8 cellular contexts compared by ENCODE assay signal in genomic region chr9:17063535-17064135, GRCh38.
DNase-seq lines count a peak whose midpoint lies in the region; TF ChIP-seq lines count a peak whose summit lies in the region.

No MANE protein-coding gene starts in this region.

- no peak overlapping the region for H2BK20ac ChIP-seq in H9 (ENCODE audit: low read depth, low read length, poor library complexity, severe bottlenecking)

- no peaks in the 10 kb centered on the region for H3K36me3 Mint-ChIP-seq in H9 (ENCODE audit: insufficient read depth in 1 of 3, low read depth in 3 of 3)
- H3K36me3 Mint-ChIP-seq in activated T-helper 1 cell treated with anti-CD3 and anti-CD28 coated beads, Interleukin-12 subunit alpha, Interleukin-12 subunit beta, Interleukin-2, Interleukin-4 antibody, amounts not matched to agents 30 ng/mL and 10 ng/mL and 1 ng/mL, durations not matched to agents 14 hours and 24 hours and 36 hours (ENCODE audit: low read depth) = no peaks in the 10 kb centered on the region

- H2AK5ac ChIP-seq in H9 (ENCODE audit: insufficient read length, low read length) = no peak overlapping the region
- no peak overlapping the region for H2AK5ac ChIP-seq in trophoblast cell (ENCODE audit: low read length)

- no peaks in the 10 kb centered on the region for H3K79me1 ChIP-seq in H9 (ENCODE audit: insufficient read depth, low read depth, low read length, poor library complexity, severe bottlenecking)
- H3K79me1 ChIP-seq in trophoblast cell (ENCODE audit: low read length) = no peaks in the 10 kb centered on the region

- no peaks in the 10 kb centered on the region for H4K20me1 ChIP-seq in H9 (ENCODE audit: control insufficient read depth, insufficient read depth, insufficient read length)

- H4K8ac ChIP-seq in H9 (replicated peaks; ENCODE audit: insufficient read length, low read depth, low read length) = no peak overlapping the region
- H4K8ac ChIP-seq in trophoblast cell (ENCODE audit: low read depth, low read length) = no peak overlapping the region

- TF ChIP-seq CTCF in GM12801 (IDR thresholded peaks at IDR 0.05; ENCODE audit: extremely low read depth, insufficient read length) = peak; percentile 45
- TF ChIP-seq CTCF in H9 (conservative IDR thresholded peaks at IDR 0.05) = peak; percentile 91
- TF ChIP-seq CTCF in foreskin fibroblast (IDR thresholded peaks at IDR 0.05; ENCODE audit: low read depth, low read length) = peak; percentile 84

- H4K91ac ChIP-seq in H9 (ENCODE audit: insufficient read length, low read depth, low read length) (no peak overlapping the region), trophoblast cell (ENCODE audit: low read depth, low read length) (no peak overlapping the region)

- H3K79me2 ChIP-seq in H9 (ENCODE audit: insufficient read depth, low read length) = no peaks in the 10 kb centered on the region
- no peaks in the 10 kb centered on the region for H3K79me2 ChIP-seq in trophoblast cell (ENCODE audit: control insufficient read depth, insufficient read depth, low read length, poor library complexity)

- H2BK120ac ChIP-seq in H9 (ENCODE audit: low read depth, low read length, poor library complexity, severe bottlenecking) = no peak overlapping the region
- H2BK120ac ChIP-seq in trophoblast cell (ENCODE audit: insufficient read depth, low read length, poor library complexity) = no peak overlapping the region

- H4K5ac ChIP-seq in H9 (ENCODE audit: insufficient read length, low read depth, low read length) = no peak overlapping the region

- H3K4me3 Mint-ChIP-seq in H9 = no peak overlapping the region
- no peak overlapping the region for H3K4me3 Mint-ChIP-seq in activated T-helper 1 cell treated with anti-CD3 and anti-CD28 coated beads, Interleukin-12 subunit alpha, Interleukin-12 subunit beta, Interleukin-2, Interleukin-4 antibody, amounts not matched to agents 30 ng/mL and 10 ng/mL and 1 ng/mL, durations not matched to agents 14 hours and 24 hours and 36 hours

- H3K4me2 ChIP-seq in H9 (ENCODE audit: insufficient read depth, insufficient read length, low read length) = no peak overlapping the region
- H3K4me2 ChIP-seq in trophoblast cell (ENCODE audit: low read length) = no peak overlapping the region

- H3K27ac ChIP-seq in H9 (ENCODE audit: insufficient read length, low read depth, low read length) (no peak overlapping the region), trophoblast cell (ENCODE audit: low read depth, low read length) (no peak overlapping the region)

- no peak overlapping the region for H3T11ph ChIP-seq in H9 (ENCODE audit: low read length)

- H2AFZ ChIP-seq in H9 (ENCODE audit: low read length) (no peak overlapping the region), trophoblast cell (ENCODE audit: insufficient read depth, low read length, poor library complexity) (no peak overlapping the region)

- H3K4ac ChIP-seq in H9 (ENCODE audit: low read depth, low read length) (no peak overlapping the region), trophoblast cell (ENCODE audit: low read depth, low read length) (no peak overlapping the region)

- H3K9ac ChIP-seq in H9 (ENCODE audit: extremely low read depth, insufficient read length, low read length) (no peak overlapping the region), trophoblast cell (ENCODE audit: low read length) (no peak overlapping the region)

- H3K23ac ChIP-seq in H9 (ENCODE audit: insufficient read length, low read depth, low read length) (no peak overlapping the region), trophoblast cell (ENCODE audit: low read length) (no peak overlapping the region)

- H3K18ac ChIP-seq in H9 (ENCODE audit: insufficient read length, low read depth, low read length) (no peak overlapping the region), trophoblast cell (ENCODE audit: low read length) (no peak overlapping the region)

- H3K4me1 ChIP-seq in H9 (ENCODE audit: insufficient read depth, low read length) (no peaks in the 10 kb centered on the region), trophoblast cell (ENCODE audit: control insufficient read depth in 1 of 2, insufficient read depth in 2 of 2, low read length in 2 of 2) (no peaks in the 10 kb centered on the region)

- H2BK12ac ChIP-seq in H9 (ENCODE audit: insufficient read length, low read depth, low read length) (no peak overlapping the region), trophoblast cell (ENCODE audit: low read length) (no peak overlapping the region)

- no peak overlapping the region for H3K56ac ChIP-seq in H9 (ENCODE audit: insufficient read length, low read depth, low read length)

- H3K14ac ChIP-seq in H9 (ENCODE audit: insufficient read depth, low read length) (no peak overlapping the region), trophoblast cell (ENCODE audit: low read length) (no peak overlapping the region)

- no CpG with 5 or more reads among the region's 2 CpGs for WGBS in H9 (ENCODE audit: extremely low coverage, insufficient read length, low lambda C conversion rate)
- no CpG with 5 or more reads among the region's 2 CpGs for WGBS in trophoblast cell (ENCODE audit: extremely low coverage, insufficient coverage, insufficient read length)

- DNase-seq in H9 (peak; percentile 42), MG63 (peak; percentile 37), SK-MEL-5 (ENCODE audit: low read depth, low spot score) (peak; percentile 81), foreskin fibroblast (peak; percentile 33 to 69), trophoblast cell (peak; percentile 21 to 81)
- DNase-seq in activated T-helper 1 cell treated with anti-CD3 and anti-CD28 coated beads, Interleukin-12 subunit alpha, Interleukin-12 subunit beta, Interleukin-2, Interleukin-4 antibody, amounts not matched to agents 30 ng/mL and 10 ng/mL and 1 ng/mL, durations not matched to agents 14 hours and 24 hours and 36 hours (ENCODE audit: low spot score) = no peak
- no peak for DNase-seq in central memory CD4-positive, alpha-beta T cell

- H3K27ac Mint-ChIP-seq in H9 = no peak overlapping the region
- H3K27ac Mint-ChIP-seq in activated T-helper 1 cell treated with anti-CD3 and anti-CD28 coated beads, Interleukin-12 subunit alpha, Interleukin-12 subunit beta, Interleukin-2, Interleukin-4 antibody, amounts not matched to agents 30 ng/mL and 10 ng/mL and 1 ng/mL, durations not matched to agents 14 hours and 24 hours and 36 hours = no peak overlapping the region

- H2BK15ac ChIP-seq in H9 (ENCODE audit: low read depth, low read length) = no peak overlapping the region

- H3K36me3 ChIP-seq in MG63 (no peaks in the 10 kb centered on the region), trophoblast cell (ENCODE audit: control insufficient read depth in 1 of 2, insufficient read depth in 2 of 2, low read length in 2 of 2) (no peaks in the 10 kb centered on the region)

- intact Hi-C loops in activated T-helper 1 cell treated with anti-CD3 and anti-CD28 coated beads, Interleukin-12 subunit alpha, Interleukin-12 subunit beta, Interleukin-2, Interleukin-4 antibody, amounts not matched to agents 30 ng/mL and 10 ng/mL and 1 ng/mL, durations not matched to agents 14 hours and 24 hours and 36 hours (cut with micrococcal nuclease) = loop anchor here (1.0 kb wide), 1 partner anchor 400 kb away; no protein-coding TSS in a partner anchor

- H2BK5ac ChIP-seq in H9 (ENCODE audit: insufficient read length, low read length) (no peak overlapping the region), trophoblast cell (ENCODE audit: low read depth, low read length, poor library complexity) (no peak overlapping the region)

- H3K4me1 Mint-ChIP-seq in H9 = no peaks in the 10 kb centered on the region
- H3K4me1 Mint-ChIP-seq in activated T-helper 1 cell treated with anti-CD3 and anti-CD28 coated beads, Interleukin-12 subunit alpha, Interleukin-12 subunit beta, Interleukin-2, Interleukin-4 antibody, amounts not matched to agents 30 ng/mL and 10 ng/mL and 1 ng/mL, durations not matched to agents 14 hours and 24 hours and 36 hours (ENCODE audit: low read depth) = no peaks in the 10 kb centered on the region

- no peaks in the 10 kb centered on the region for H3K9me3 Mint-ChIP-seq in H9
- no peaks in the 10 kb centered on the region for H3K9me3 Mint-ChIP-seq in activated T-helper 1 cell treated with anti-CD3 and anti-CD28 coated beads, Interleukin-12 subunit alpha, Interleukin-12 subunit beta, Interleukin-2, Interleukin-4 antibody, amounts not matched to agents 30 ng/mL and 10 ng/mL and 1 ng/mL, durations not matched to agents 14 hours and 24 hours and 36 hours

- H3K27me3 ChIP-seq in H9 (ENCODE audit: insufficient read depth, low read length) = no peaks in the 10 kb centered on the region; the same call in 1 of the 2 replicates
- no peaks in the 10 kb centered on the region for H3K27me3 ChIP-seq in MG63
- no peaks in the 10 kb centered on the region for H3K27me3 ChIP-seq in trophoblast cell (ENCODE audit: insufficient read depth, low read length)

- in situ Hi-C loops in SK-MEL-5 (cut with HindIII; ENCODE audit: low pct_unique_long_range_greater_than_20kb, low sequenced_read_pairs) = no loop called here

- no peak overlapping the region for H4K12ac ChIP-seq in trophoblast cell (ENCODE audit: low read depth, low read length)

- H3K4me3 ChIP-seq in MG63 = no peak overlapping the region
- no peak overlapping the region for H3K4me3 ChIP-seq in foreskin fibroblast (ENCODE audit: low read depth in 1 of 2, low read length in 2 of 2)
- H3K4me3 ChIP-seq in trophoblast cell (ENCODE audit: low read depth, low read length) = no peak overlapping the region

- H3K23me2 ChIP-seq in H9 (ENCODE audit: insufficient read length, low read depth, low read length, poor library complexity, severe bottlenecking) = no peaks in the 10 kb centered on the region

- H3K9me3 ChIP-seq in H9 (ENCODE audit: control insufficient read depth, low read depth, low read length) (no peaks in the 10 kb centered on the region), MG63 (no peaks in the 10 kb centered on the region), trophoblast cell (ENCODE audit: insufficient read depth, low read depth, low read length) (no peaks in the 10 kb centered on the region)

- no peaks in the 10 kb centered on the region for H3K27me3 Mint-ChIP-seq in H9 (ENCODE audit: low read depth)
- no peaks in the 10 kb centered on the region for H3K27me3 Mint-ChIP-seq in activated T-helper 1 cell treated with anti-CD3 and anti-CD28 coated beads, Interleukin-12 subunit alpha, Interleukin-12 subunit beta, Interleukin-2, Interleukin-4 antibody, amounts not matched to agents 30 ng/mL and 10 ng/mL and 1 ng/mL, durations not matched to agents 14 hours and 24 hours and 36 hours (ENCODE audit: insufficient read depth)

Comparison
In these comparisons a context has a peak if more than half of its experiments do, and no peak if none do; other contexts are left out.
1. DNase-seq: peak in H9 (single experiment), MG63 (single experiment), SK-MEL-5 (single experiment), foreskin fibroblast (2 of 2) and trophoblast cell (2 of 2); none in activated T-helper 1 cell treated with anti-CD3 and anti-CD28 coated beads, Interleukin-12 subunit alpha, Interleukin-12 subunit beta, Interleukin-2, Interleukin-4 antibody, amounts not matched to agents 30 ng/mL and 10 ng/mL and 1 ng/mL, durations not matched to agents 14 hours and 24 hours and 36 hours (single experiment) and central memory CD4-positive, alpha-beta T cell (single experiment).
2. Peak in every context shown above with its lines, with median percentiles within 50 percentile points of each other: CTCF ChIP-seq.